1 cellular context compared by ENCODE assay signal in genomic region chr1:81467433-81467832, GRCh38.
TF ChIP-seq lines count a peak whose summit lies in the region.

No MANE protein-coding gene starts in this region.

TF ChIP-seq in GM23338, 12 proteins besides CTCF, POLR2A, EP300 and RAD21 (continued from another document):
- TF ChIP-seq REST (IDR thresholded peaks at IDR 0.05; ENCODE audit: unreplicated experiment) (no peak), ZNF114 (CRISPR knock-in tag; IDR thresholded peaks at IDR 0.05) (no peak), ZNF331 (CRISPR knock-in tag; IDR thresholded peaks at IDR 0.05; ENCODE audit: low read depth) (no peak), CREB1 (CRISPR knock-in tag; IDR thresholded peaks at IDR 0.05; ENCODE audit: low read depth) (no peak), NANOG (IDR thresholded peaks at IDR 0.05; ENCODE audit: borderline replicate concordance) (no peak), POLR2AphosphoS5 (IDR thresholded peaks at IDR 0.05; ENCODE audit: low read depth) (no peak), ETS1 (IDR thresholded peaks at IDR 0.05) (no peak), EZH2phosphoT487 (IDR thresholded peaks at IDR 0.05; ENCODE audit: unreplicated experiment) (no peak)
